ENCODE assay signal across 1 cellular context in the genomic region with DNA sequence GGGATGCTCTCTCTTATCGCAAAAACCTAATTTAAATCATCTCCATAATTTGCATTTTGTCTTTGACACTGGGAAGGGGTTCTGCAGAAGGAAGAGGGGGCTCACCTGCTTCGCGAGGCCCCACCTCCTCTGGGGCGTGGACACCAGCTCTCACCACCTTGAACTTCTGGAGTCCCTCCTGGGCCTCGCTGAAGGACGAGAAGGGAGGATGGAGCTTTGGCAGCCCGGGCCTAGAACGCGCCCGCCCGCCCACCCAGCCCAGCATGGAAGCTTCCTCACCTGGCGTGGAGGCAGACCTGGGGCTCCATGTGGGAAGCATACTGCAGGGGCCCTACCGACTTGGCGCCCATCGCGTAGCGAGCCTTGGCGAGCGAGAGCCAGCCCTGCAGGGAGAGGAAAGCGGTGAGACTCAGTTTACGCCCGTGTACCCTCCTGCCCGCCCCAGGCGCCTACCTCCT.
TF ChIP-seq lines count a peak whose summit lies in the region.

No MANE protein-coding gene starts in this region.

TF ChIP-seq in H1, 55 proteins besides CTCF, POLR2A, EP300 and RAD21:
- no peak for TF ChIP-seq TEAD4 (IDR thresholded peaks at IDR 0.05; ENCODE audit: low read depth, low read length)
- no peak for TF ChIP-seq TAF1 (IDR thresholded peaks at IDR 0.05; ENCODE audit: low read depth, low read length)
TF ChIP-seq in H1: peak in this region for 0.
